Comparison of ENCODE assay signal across 8 cellular contexts in genomic region chr12:118371354-118372282, GRCh38. TPM values are rescaled to one million over a fixed set of nuclear protein-coding genes. Genes with fewer than 3 reads are reported as not detected.
DNase-seq lines count a peak whose midpoint lies in the region; ATAC-seq, FAIRE-seq and TF ChIP-seq lines count a peak whose summit lies in the region.

No MANE protein-coding gene starts in this region.

- FAIRE-seq in small intestine (lab: Jason Lieb, UNC): no peak

- H3K27me3 ChIP-seq in Caco-2 (replicated peaks; ENCODE audit: control insufficient read depth, insufficient read depth, low read length): no peaks in the 10 kb centered on the region
- no peaks in the 10 kb centered on the region for H3K27me3 ChIP-seq in Loucy (ENCODE audit: insufficient read depth, low read length, poor library complexity, severe bottlenecking)
- H3K27me3 ChIP-seq in iPS DF 6.9 (ENCODE audit: control insufficient read depth, insufficient read depth, low read length): no peaks in the 10 kb centered on the region; the same call in 1 of the 2 replicates
- H3K27me3 ChIP-seq in small intestine (ENCODE audit: control insufficient read depth in 2 of 2, insufficient read depth in 2 of 2, low read length in 2 of 2): no peaks in the 10 kb centered on the region

- H3F3A ChIP-seq in Loucy (ENCODE audit: low read depth): no peaks in the 10 kb centered on the region; the same call in 1 of the 2 replicates

- H3K4me3 ChIP-seq in Caco-2 (ENCODE audit: low read depth, low read length): peak overlapping the region; percentile 74
- peak overlapping the region; percentile 93 for H3K4me3 ChIP-seq in Loucy (ENCODE audit: low read length, poor library complexity, severe bottlenecking)
- peak overlapping the region; percentile 94 for H3K4me3 ChIP-seq in iPS DF 6.9 (ENCODE audit: low read length)
- H3K4me3 ChIP-seq in small intestine (ENCODE audit: low read depth in 1 of 2, low read length in 2 of 2): peak overlapping the region; percentile 98 to 99

- peak; percentile 26 to 33 for DNase-seq in Caco-2
- DNase-seq in activated naive CD8-positive, alpha-beta T cell treated with anti-CD3 and anti-CD28 coated beads, Interleukin-2, amount 10 ng/mL, durations not matched to agents 7 days and 5 days: peak; percentile 44
- DNase-seq in iPS DF 6.9 (ENCODE audit: low read depth, low spot score): no peak
- DNase-seq in small intestine: peak; percentile 25
- no peak for DNase-seq in GM19238 (ENCODE audit: insufficient read length, low spot score)
- no peak for DNase-seq in NCI-H748 treated with DMSO at 0.1 percent for 48 hours (lab: John Stamatoyannopoulos, UW)

- peak overlapping the region; percentile 95 for H3K9ac ChIP-seq in Loucy (ENCODE audit: low read depth, low read length, poor library complexity, severe bottlenecking)

- no peaks in the 10 kb centered on the region for H3K4me1 Mint-ChIP-seq in Caco-2 (ENCODE audit: low read depth, unreplicated experiment)
- peaks cover 27% of the 10 kb centered on the region for H3K4me1 Mint-ChIP-seq in activated naive CD8-positive, alpha-beta T cell treated with anti-CD3 and anti-CD28 coated beads, Interleukin-2, amount 10 ng/mL, durations not matched to agents 7 days and 5 days

- no peaks in the 10 kb centered on the region for H3K27me3 Mint-ChIP-seq in Caco-2 (ENCODE audit: insufficient read depth, unreplicated experiment)
- H3K27me3 Mint-ChIP-seq in activated naive CD8-positive, alpha-beta T cell treated with anti-CD3 and anti-CD28 coated beads, Interleukin-2, amount 10 ng/mL, durations not matched to agents 7 days and 5 days: peaks cover 13% of the 10 kb centered on the region

- POLR2A ChIA-PET in Caco-2 (lab: Charles Lee): no interaction called here
- POLR2A ChIA-PET in activated naive CD8-positive, alpha-beta T cell treated with anti-CD3 and anti-CD28 coated beads, Interleukin-2, amount 10 ng/mL, durations not matched to agents 7 days and 5 days (lab: Charles Lee): interaction anchor here (0.6 to 1.2 kb wide), 3 partner anchors 12 to 236 kb away, joined by 4 to 6 read pairs (median 5); partner anchors contain the start of gene PEBP1

- no peak for ATAC-seq in activated naive CD8-positive, alpha-beta T cell treated with anti-CD3 and anti-CD28 coated beads, Interleukin-2, amount 10 ng/mL, durations not matched to agents 7 days and 5 days (ENCODE audit: low read depth)
- no peak for ATAC-seq in HG03097 (IDR thresholded peaks at IDR 0.05; ENCODE audit: low FRiP score, unreplicated experiment)

- peaks cover 6% of the 10 kb centered on the region for H3K36me3 Mint-ChIP-seq in Caco-2 (ENCODE audit: insufficient read depth, unreplicated experiment)
- peaks cover 3% of the 10 kb centered on the region for H3K36me3 Mint-ChIP-seq in activated naive CD8-positive, alpha-beta T cell treated with anti-CD3 and anti-CD28 coated beads, Interleukin-2, amount 10 ng/mL, durations not matched to agents 7 days and 5 days

- no peak overlapping the region for H3K27ac ChIP-seq in iPS DF 6.9 (ENCODE audit: low read length)
- H3K27ac ChIP-seq in small intestine (ENCODE audit: low read depth in 1 of 2, low read length in 1 of 2): peak overlapping the region in 1 of 2 donors; percentile 64

- no peaks in the 10 kb centered on the region for H3K9me3 Mint-ChIP-seq in Caco-2 (ENCODE audit: unreplicated experiment)
- H3K9me3 Mint-ChIP-seq in activated naive CD8-positive, alpha-beta T cell treated with anti-CD3 and anti-CD28 coated beads, Interleukin-2, amount 10 ng/mL, durations not matched to agents 7 days and 5 days: no peaks in the 10 kb centered on the region

- H3K79me2 ChIP-seq in Loucy (ENCODE audit: insufficient read depth, low read length): peaks cover 88% of the 10 kb centered on the region

- H3K4me1 ChIP-seq in Caco-2 (peaks cover 7% of the 10 kb centered on the region; the same call in 1 of the 2 replicates), Loucy (ENCODE audit: insufficient read depth, low read length, poor library complexity, severe bottlenecking) (peaks cover 54% of the 10 kb centered on the region), iPS DF 6.9 (ENCODE audit: control insufficient read depth, insufficient read depth, low read length) (no peaks in the 10 kb centered on the region), small intestine (ENCODE audit: control insufficient read depth in 2 of 2, insufficient read depth in 1 of 2, low read depth in 1 of 2, low read length in 1 of 2) (peaks cover 0 to 5% of the 10 kb centered on the region in 2 donors)

- no CpG with 5 or more reads among the region's 59 CpGs for WGBS in iPS DF 6.9 (ENCODE audit: insufficient coverage, insufficient read length)
- whole genome bisulfite sequencing in small intestine, 3 donors: 0 to 3% (median 1%) methylated on average over 55 to 59 of the region's 59 CpGs

- CTCF ChIA-PET in Caco-2 (lab: Charles Lee): interaction anchor here (1.0 to 1.1 kb wide), 2 partner anchors 121 to 206 kb away, joined by 3 to 4 read pairs; no protein-coding TSS in a partner anchor

- intact Hi-C loops in Caco-2 (cut with micrococcal nuclease; ENCODE audit: unreplicated experiment): loop anchor here (2.0 kb wide), 1 partner anchor 309 kb away; no protein-coding TSS in a partner anchor

- no TSS peak for BruUV-seq in Caco-2 (replicated peaks; lab: Mats Ljungman, UMichigan)

- H3K36me3 ChIP-seq in Caco-2 (ENCODE audit: control insufficient read depth, insufficient read depth, low read length) (no peaks in the 10 kb centered on the region), Loucy (ENCODE audit: insufficient read depth, low read length) (no peaks in the 10 kb centered on the region), iPS DF 6.9 (ENCODE audit: control insufficient read depth, insufficient read depth, low read length) (no peaks in the 10 kb centered on the region), small intestine (ENCODE audit: control insufficient read depth in 2 of 2, insufficient read depth in 2 of 2, low read length in 2 of 2) (no peaks in the 10 kb centered on the region)

- H3K9me2 ChIP-seq in Loucy (replicated peaks; ENCODE audit: low read depth, low read length): no peaks in the 10 kb centered on the region

- H3K4me3 Mint-ChIP-seq in Caco-2 (ENCODE audit: unreplicated experiment): peak overlapping the region; percentile 93
- H3K4me3 Mint-ChIP-seq in activated naive CD8-positive, alpha-beta T cell treated with anti-CD3 and anti-CD28 coated beads, Interleukin-2, amount 10 ng/mL, durations not matched to agents 7 days and 5 days: peak overlapping the region; percentile 96

- H3K27ac Mint-ChIP-seq in Caco-2 (ENCODE audit: unreplicated experiment): peak overlapping the region; percentile 86
- peak overlapping the region; percentile 91 for H3K27ac Mint-ChIP-seq in activated naive CD8-positive, alpha-beta T cell treated with anti-CD3 and anti-CD28 coated beads, Interleukin-2, amount 10 ng/mL, durations not matched to agents 7 days and 5 days

- TF ChIP-seq CTCF in Caco-2 (IDR thresholded peaks at IDR 0.05; ENCODE audit: insufficient read depth in 1 of 2, low read depth in 1 of 2, low read length in 1 of 2, severe bottlenecking in 1 of 2, unreplicated experiment in 1 of 2) (no peak), Loucy (conservative IDR thresholded peaks at IDR 0.05; ENCODE audit: low read length) (no peak)

- peak overlapping the region; percentile 68 for H2AFZ ChIP-seq in Loucy (ENCODE audit: low read length)

- peak overlapping the region; percentile 89 for H3K4me2 ChIP-seq in Loucy (ENCODE audit: low read depth, low read length, poor library complexity, severe bottlenecking)

- H3K9me3 ChIP-seq in Caco-2 (no peaks in the 10 kb centered on the region), Loucy (ENCODE audit: insufficient read depth, low read depth, low read length) (no peaks in the 10 kb centered on the region), iPS DF 6.9 (ENCODE audit: control insufficient read depth, insufficient read depth, low read length) (no peaks in the 10 kb centered on the region), small intestine (ENCODE audit: control insufficient read depth, low read depth) (no peaks in the 10 kb centered on the region)

- H4K20me1 ChIP-seq in Loucy (ENCODE audit: insufficient read depth, low read length, poor library complexity, severe bottlenecking): peaks cover 31% of the 10 kb centered on the region

RNA-seq across cellular contexts. Expression of gene TAOK3, which starts 1.1 kb away (rescaled TPM):
- total RNA-seq in Caco-2 (2022): 16.5 and 17.7 TPM in 2 replicates
- total RNA-seq in activated naive CD8-positive, alpha-beta T cell treated with anti-CD3 and anti-CD28 coated beads, Interleukin-2, amount 10 ng/mL, durations not matched to agents 7 days and 5 days: 10 to 100 TPM; 60.2 to 63.4 TPM
- polyA plus RNA-seq in small intestine: 10 to 100 TPM; 24.1 to 37.3 (median 33.8) TPM

RNA-seq across cellular contexts. Expression of gene SUDS3, which starts 4.7 kb away (rescaled TPM):
- total RNA-seq in Caco-2 (2022): 39.1 and 42.8 TPM in 2 replicates
- 10 to 100 TPM; 27.3 to 30.0 TPM for total RNA-seq in activated naive CD8-positive, alpha-beta T cell treated with anti-CD3 and anti-CD28 coated beads, Interleukin-2, amount 10 ng/mL, durations not matched to agents 7 days and 5 days
- 10 to 100 TPM in 2 of 3 donors, 1 to 10 TPM in 1; 8.4 to 15.9 (median 15.0) TPM for polyA plus RNA-seq in small intestine

Comparison
In these comparisons a context has a peak if more than half of its experiments do, and no peak if none do; other contexts are left out.
1. DNase-seq: peak in Caco-2 (2 of 2), activated naive CD8-positive, alpha-beta T cell treated with anti-CD3 and anti-CD28 coated beads, Interleukin-2, amount 10 ng/mL, durations not matched to agents 7 days and 5 days (single experiment) and small intestine (single experiment); none in iPS DF 6.9 (single experiment), GM19238 (single experiment) and NCI-H748 treated with DMSO at 0.1 percent for 48 hours (single experiment).
2. Peak in every context shown above with its lines, with median percentiles within 50 percentile points of each other: H3K4me3 ChIP-seq.